8 cellular contexts compared by ENCODE assay signal in the genomic region with DNA sequence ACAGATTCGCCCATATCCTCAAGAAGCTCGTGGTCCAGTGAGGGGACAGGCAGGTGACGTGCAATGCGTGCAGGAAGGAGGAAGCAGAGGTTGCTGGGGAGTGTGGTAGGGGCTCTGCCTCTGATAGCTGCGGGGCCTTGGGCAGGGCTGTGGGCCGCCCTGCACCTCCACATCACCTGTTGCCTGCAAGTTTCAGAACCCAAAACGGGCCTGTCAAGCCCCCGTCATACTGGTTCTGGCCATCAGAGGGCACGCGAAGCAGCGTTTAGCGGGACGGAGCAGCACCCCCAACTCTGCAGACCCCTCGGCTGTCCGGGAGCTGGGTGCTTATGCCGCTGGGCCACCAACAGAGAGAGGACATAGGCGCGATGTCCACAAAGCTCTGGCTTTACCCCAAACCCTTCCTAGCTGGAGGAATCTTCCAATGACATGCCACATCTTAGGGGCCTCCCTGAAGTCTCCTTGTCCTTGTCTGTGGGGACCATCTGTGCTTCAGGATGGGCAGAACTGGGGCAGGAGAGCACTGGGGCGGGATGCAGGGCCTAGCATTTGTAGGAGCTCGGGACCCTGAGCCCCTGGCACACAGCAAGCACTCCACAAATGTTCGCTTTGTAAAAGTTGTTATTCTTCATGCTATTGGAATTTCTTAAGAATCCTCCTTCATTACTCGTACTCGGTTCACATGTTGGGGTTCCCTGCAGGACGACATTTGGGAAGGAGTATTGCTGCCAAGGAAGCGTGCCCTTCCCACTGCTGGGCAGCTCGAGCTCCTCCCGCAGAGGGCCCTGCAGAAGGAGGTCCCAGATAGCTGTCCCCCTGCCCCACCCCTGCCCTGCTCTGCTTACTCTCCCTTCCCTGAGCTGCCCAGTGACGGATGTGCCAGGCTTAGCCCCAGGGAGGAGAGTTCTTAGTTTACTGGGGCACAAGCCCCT.
DNase-seq lines count a peak whose midpoint lies in the region; ATAC-seq lines count a peak whose summit lies in the region.

No MANE protein-coding gene starts in this region.

- no peak overlapping the region for H3K4me3 Mint-ChIP-seq in activated CD8-positive, alpha-beta memory T cell treated with anti-CD3 and anti-CD28 coated beads, Interleukin-2, amount 10 ng/mL, durations not matched to agents 7 days and 5 days
- no peak overlapping the region for H3K4me3 Mint-ChIP-seq in stimulated activated memory B cell treated with anti-CD40 and anti-IgM and Interleukin-4, amounts not matched to agents 10 μg/mL and 1 μg/mL and 100 μg/mL, for 72 hours

- H3K4me1 Mint-ChIP-seq in activated CD8-positive, alpha-beta memory T cell treated with anti-CD3 and anti-CD28 coated beads, Interleukin-2, amount 10 ng/mL, durations not matched to agents 7 days and 5 days, result peaks cover 3% of the 10 kb centered on the region
- peaks cover 7% of the 10 kb centered on the region for H3K4me1 Mint-ChIP-seq in stimulated activated memory B cell treated with anti-CD40 and anti-IgM and Interleukin-4, amounts not matched to agents 10 μg/mL and 1 μg/mL and 100 μg/mL, for 72 hours

- ATAC-seq in GM19463 (IDR thresholded peaks at IDR 0.05; ENCODE audit: unreplicated experiment) (peak; percentile 65), Right ventricle myocardium superior (ENCODE audit: poor library complexity) (peak; percentile 68), HG03139 (IDR thresholded peaks at IDR 0.05; ENCODE audit: unreplicated experiment) (no peak)
- peak; percentile 53 for ATAC-seq in activated CD8-positive, alpha-beta memory T cell treated with anti-CD3 and anti-CD28 coated beads, Interleukin-2, amount 10 ng/mL, durations not matched to agents 7 days and 5 days
- peak; percentile 49 for ATAC-seq in stimulated activated memory B cell treated with anti-CD40 and anti-IgM and Interleukin-4, amounts not matched to agents 10 μg/mL and 1 μg/mL and 100 μg/mL, for 72 hours

- no peaks in the 10 kb centered on the region for H3K36me3 Mint-ChIP-seq in activated CD8-positive, alpha-beta memory T cell treated with anti-CD3 and anti-CD28 coated beads, Interleukin-2, amount 10 ng/mL, durations not matched to agents 7 days and 5 days
- no peaks in the 10 kb centered on the region for H3K36me3 Mint-ChIP-seq in stimulated activated memory B cell treated with anti-CD40 and anti-IgM and Interleukin-4, amounts not matched to agents 10 μg/mL and 1 μg/mL and 100 μg/mL, for 72 hours

- CTCF ChIA-PET in activated CD8-positive, alpha-beta memory T cell treated with anti-CD3 and anti-CD28 coated beads, Interleukin-2, amount 10 ng/mL, durations not matched to agents 7 days and 5 days (lab: Charles Lee), result interaction anchor here (0.6 to 3.6 kb wide), 16 partner anchors 14 to 581 kb away, joined by 3 to 15 read pairs (median 3); a partner anchor contains a TSS

- H3K27me3 Mint-ChIP-seq in activated CD8-positive, alpha-beta memory T cell treated with anti-CD3 and anti-CD28 coated beads, Interleukin-2, amount 10 ng/mL, durations not matched to agents 7 days and 5 days, result peaks cover 5% of the 10 kb centered on the region
- H3K27me3 Mint-ChIP-seq in stimulated activated memory B cell treated with anti-CD40 and anti-IgM and Interleukin-4, amounts not matched to agents 10 μg/mL and 1 μg/mL and 100 μg/mL, for 72 hours, result peaks cover 56% of the 10 kb centered on the region

- H3K9me3 Mint-ChIP-seq in activated CD8-positive, alpha-beta memory T cell treated with anti-CD3 and anti-CD28 coated beads, Interleukin-2, amount 10 ng/mL, durations not matched to agents 7 days and 5 days (ENCODE audit: low read depth), result no peaks in the 10 kb centered on the region
- no peaks in the 10 kb centered on the region for H3K9me3 Mint-ChIP-seq in stimulated activated memory B cell treated with anti-CD40 and anti-IgM and Interleukin-4, amounts not matched to agents 10 μg/mL and 1 μg/mL and 100 μg/mL, for 72 hours

- intact Hi-C loops in Right ventricle myocardium superior (cut with DNase I), result loop anchor here (10.0 kb wide), 1 partner anchor 218 kb away; a partner anchor contains a TSS

- H3K27ac Mint-ChIP-seq in activated CD8-positive, alpha-beta memory T cell treated with anti-CD3 and anti-CD28 coated beads, Interleukin-2, amount 10 ng/mL, durations not matched to agents 7 days and 5 days, result no peak overlapping the region
- H3K27ac Mint-ChIP-seq in stimulated activated memory B cell treated with anti-CD40 and anti-IgM and Interleukin-4, amounts not matched to agents 10 μg/mL and 1 μg/mL and 100 μg/mL, for 72 hours, result no peak overlapping the region

- DNase-seq in activated CD8-positive, alpha-beta memory T cell treated with anti-CD3 and anti-CD28 coated beads, Interleukin-2, amount 10 ng/mL, durations not matched to agents 7 days and 5 days, result peak; percentile 52
- DNase-seq in Right ventricle myocardium superior (no peak), GF-D8 (lab: John Stamatoyannopoulos, UW) (no peak), NCI-H226 (no peak), T1000 (lab: John Stamatoyannopoulos, UW) (no peak)
